In the genomic region with DNA sequence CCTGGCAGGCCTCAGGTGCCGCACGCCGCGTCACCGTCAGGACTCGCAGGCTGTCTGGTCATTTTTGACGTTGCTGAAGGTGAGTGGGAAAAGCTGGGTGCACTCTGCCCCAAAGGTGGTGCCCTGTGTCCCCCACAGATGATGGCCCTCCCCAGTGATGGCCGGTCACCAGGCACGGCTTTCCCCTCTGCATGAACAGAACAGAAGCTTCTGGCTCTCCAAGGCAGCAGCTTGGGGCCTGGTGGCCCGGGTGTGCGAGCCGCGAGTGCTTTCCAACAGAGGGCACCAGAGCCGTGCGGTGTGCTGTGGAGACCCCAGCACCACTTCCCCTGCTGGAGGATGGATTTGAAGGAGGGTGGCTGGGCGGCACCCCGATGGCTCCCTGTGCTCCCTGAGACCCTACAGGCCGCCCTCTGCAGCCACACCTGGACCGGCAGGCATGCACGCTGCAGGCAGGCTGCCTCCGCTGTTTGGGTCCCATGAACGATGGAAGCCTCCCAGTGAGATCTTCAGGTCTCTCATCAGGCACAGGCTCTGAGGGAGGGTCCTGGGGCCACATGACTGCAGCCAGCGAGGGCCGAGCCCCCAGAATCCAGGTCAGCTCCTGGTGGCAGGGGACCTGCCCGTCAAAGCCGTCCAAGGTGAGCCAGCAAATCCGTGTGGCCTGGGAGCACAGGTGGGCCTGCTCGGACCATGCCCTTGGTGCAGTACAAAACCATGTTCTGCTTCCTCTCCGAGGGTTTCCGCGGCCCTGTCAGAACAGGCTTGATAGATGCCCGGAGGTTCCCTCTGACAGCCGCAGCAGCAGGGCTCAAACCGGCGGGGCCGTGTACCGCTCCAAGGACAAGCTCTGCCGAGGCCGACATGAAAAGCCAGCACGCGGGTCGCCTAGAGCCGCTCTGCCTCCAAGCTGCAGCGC, we compare ENCODE assay signal across 18 cellular contexts.
DNase-seq lines count a peak whose midpoint lies in the region; ATAC-seq and TF ChIP-seq lines count a peak whose summit lies in the region.
"Had no signal": no experiment of that assay in that cellular context is flagged by ENCODE, and none has a peak within 500 bp of the region (broad histone marks: within the 10 kb centered on the region; RNA-seq: fewer than 3 reads in every experiment).

No MANE protein-coding gene starts in this region.

- POLR2A ChIA-PET in WTC11 (lab: Charles Lee): no interaction called here

- no peak overlapping the region for H3K27ac Mint-ChIP-seq in WTC11
- H3K27ac Mint-ChIP-seq in activated T-helper 17 cell treated with anti-CD3 and anti-CD28 coated beads, Interleukin-2, amount 50 U/mL, for 72 hours: no peak overlapping the region
- H3K27ac Mint-ChIP-seq: activated naive CD8-positive, alpha-beta T cell; CD4-positive, alpha-beta T cell; nephron; T-helper 1 cell treated with Interleukin-12 subunit alpha and Interleukin-12 subunit beta and Interleukin-4 antibody, amounts not matched to agents 30 μg/mL and 1 μg/mL, for 36 hours had no signal

- no peak overlapping the region for H3K4me3 Mint-ChIP-seq in WTC11
- no peak overlapping the region for H3K4me3 Mint-ChIP-seq in activated T-helper 17 cell treated with anti-CD3 and anti-CD28 coated beads, Interleukin-2, amount 50 U/mL, for 72 hours
- H3K4me3 Mint-ChIP-seq: activated naive CD8-positive, alpha-beta T cell; CD4-positive, alpha-beta T cell; nephron; T-helper 1 cell treated with Interleukin-12 subunit alpha and Interleukin-12 subunit beta and Interleukin-4 antibody, amounts not matched to agents 30 μg/mL and 1 μg/mL, for 36 hours had no signal

- H3K9me3 Mint-ChIP-seq in WTC11: no peaks in the 10 kb centered on the region
- H3K9me3 Mint-ChIP-seq in activated T-helper 17 cell treated with anti-CD3 and anti-CD28 coated beads, Interleukin-2, amount 50 U/mL, for 72 hours: no peaks in the 10 kb centered on the region
- H3K9me3 Mint-ChIP-seq: CD4-positive, alpha-beta T cell; nephron; T-helper 1 cell treated with Interleukin-12 subunit alpha and Interleukin-12 subunit beta and Interleukin-4 antibody, amounts not matched to agents 30 μg/mL and 1 μg/mL, for 36 hours had no signal

- peak; percentile 96 for ATAC-seq in WTC11
- ATAC-seq in activated T-helper 17 cell treated with anti-CD3 and anti-CD28 coated beads, Interleukin-2, amount 50 U/mL, for 72 hours (replicated peaks): no peak
- no peak for ATAC-seq in GM21717 (IDR thresholded peaks at IDR 0.05; ENCODE audit: unreplicated experiment)
- ATAC-seq: right cardiac atrium had no signal

- CTCF ChIA-PET in WTC11 (lab: Charles Lee): interaction anchor here (1.0 to 2.2 kb wide), 13 partner anchors 14 to 738 kb away, joined by 3 to 6 read pairs (median 5); no protein-coding TSS in a partner anchor

- no peaks in the 10 kb centered on the region for H3K27me3 Mint-ChIP-seq in WTC11 (ENCODE audit: low read depth)
- H3K27me3 Mint-ChIP-seq in activated T-helper 17 cell treated with anti-CD3 and anti-CD28 coated beads, Interleukin-2, amount 50 U/mL, for 72 hours: no peaks in the 10 kb centered on the region
- H3K27me3 Mint-ChIP-seq: activated naive CD8-positive, alpha-beta T cell; CD4-positive, alpha-beta T cell had no signal

- H3K4me1 Mint-ChIP-seq in WTC11: no peaks in the 10 kb centered on the region
- no peaks in the 10 kb centered on the region for H3K4me1 Mint-ChIP-seq in activated T-helper 17 cell treated with anti-CD3 and anti-CD28 coated beads, Interleukin-2, amount 50 U/mL, for 72 hours
- H3K4me1 Mint-ChIP-seq: nephron had no signal

- 0 out of 2 replicates have a peak, but pooled peaks have one; percentile 29 for TF ChIP-seq CTCF in WTC11 (IDR thresholded peaks at IDR 0.05)

- H3K36me3 Mint-ChIP-seq in WTC11: no peaks in the 10 kb centered on the region
- H3K36me3 Mint-ChIP-seq in activated T-helper 17 cell treated with anti-CD3 and anti-CD28 coated beads, Interleukin-2, amount 50 U/mL, for 72 hours (ENCODE audit: low read depth): peaks cover 22% of the 10 kb centered on the region

- peak; percentile 34 for DNase-seq in NCI-H1436 (lab: John Stamatoyannopoulos, UW)
- DNase-seq in NCI-H1436 treated with DMSO at 0.1 percent for 48 hours (lab: John Stamatoyannopoulos, UW): no peak
- DNase-seq in WTC11 (ENCODE audit: low spot score): peak; percentile 73
- peak; percentile 68 for DNase-seq in islet precursor cell
- DNase-seq in stimulated activated CD8-positive, alpha-beta memory T cell treated with anti-CD3 and anti-CD28 coated beads, Interleukin-4, amount 100 ng/mL, for 48 hours: peak; percentile 17
- no peak for DNase-seq in NOMO-1 treated with DMSO at 0.1 percent for 48 hours (lab: John Stamatoyannopoulos, UW; ENCODE audit: unreplicated experiment)
- DNase-seq: activated CD4-positive, CD25-positive, alpha-beta regulatory T cell treated with anti-CD3 and anti-CD28 coated beads, Interleukin-2, amount 50 U/mL, for 72 hours; CD4-positive, alpha-beta T cell; effector CD8-positive, alpha-beta T cell; hippocampal formation; NCI-H2081; NCI-H774; right cardiac atrium had no signal

TF ChIP-seq in WTC11, 78 proteins besides CTCF, POLR2A, EP300 and RAD21:
- TF ChIP-seq, protein P1, sequence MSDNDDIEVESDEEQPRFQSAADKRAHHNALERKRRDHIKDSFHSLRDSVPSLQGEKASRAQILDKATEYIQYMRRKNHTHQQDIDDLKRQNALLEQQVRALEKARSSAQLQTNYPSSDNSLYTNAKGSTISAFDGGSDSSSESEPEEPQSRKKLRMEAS (CRISPR knock-in tag; IDR thresholded peaks at IDR 0.05): peak; percentile 55; the same call in 1 of the 2 replicates
- TF ChIP-seq NFYB (CRISPR knock-in tag; conservative IDR thresholded peaks at IDR 0.05; ENCODE audit: low read depth) (no peak), ATF3 (CRISPR knock-in tag; conservative IDR thresholded peaks at IDR 0.05) (no peak), FOXP1 (CRISPR knock-in tag; IDR thresholded peaks at IDR 0.05; ENCODE audit: borderline replicate concordance) (peak; percentile 12; the same call in 1 of the 2 replicates), SMAD3 (CRISPR knock-in tag; IDR thresholded peaks at IDR 0.05; ENCODE audit: borderline replicate concordance) (0 out of 2 replicates have a peak, but pooled peaks have one; percentile 23), NFATC4 (CRISPR knock-in tag; IDR thresholded peaks at IDR 0.05) (no peak), TEAD1 (CRISPR knock-in tag; IDR thresholded peaks at IDR 0.05) (peak; percentile 68; the same call in 1 of the 2 replicates)

Comparison
In these comparisons a context has a peak if more than half of its experiments do, and no peak if none do; other contexts are left out.
1. DNase-seq: peak in NCI-H1436 (single experiment), WTC11 (single experiment), islet precursor cell (single experiment) and stimulated activated CD8-positive, alpha-beta memory T cell treated with anti-CD3 and anti-CD28 coated beads, Interleukin-4, amount 100 ng/mL, for 48 hours (single experiment); none in NCI-H1436 treated with DMSO at 0.1 percent for 48 hours (single experiment) and NOMO-1 treated with DMSO at 0.1 percent for 48 hours (single experiment).